Comparison of ENCODE assay signal across 1 cellular context in genomic region chr2:179263015-179263414, GRCh38.
TF ChIP-seq lines count a peak whose summit lies in the region.

No MANE protein-coding gene starts in this region.

TF ChIP-seq in H1, 55 proteins besides CTCF, POLR2A, EP300 and RAD21 (continued from another document):
- TF ChIP-seq HDAC6 (IDR thresholded peaks at IDR 0.05; ENCODE audit: low read depth, low read length), result no peak
- no peak for TF ChIP-seq ATF2 (IDR thresholded peaks at IDR 0.05; ENCODE audit: low read length)
- no peak for TF ChIP-seq RNF2 (IDR thresholded peaks at IDR 0.05; ENCODE audit: borderline replicate concordance, low read depth, low read length, missing control alignments, poor library complexity, severe bottlenecking)
- no peak for TF ChIP-seq SIN3A (conservative IDR thresholded peaks at IDR 0.05 in 1 of 2, IDR thresholded peaks at IDR 0.05 in 1 of 2; ENCODE audit: low read depth in 1 of 2, low read length in 2 of 2)
- no peak for TF ChIP-seq BRCA1 (IDR thresholded peaks at IDR 0.05; ENCODE audit: low read depth, low read length)
- no peak for TF ChIP-seq RFX5 (IDR thresholded peaks at IDR 0.05; ENCODE audit: borderline replicate concordance, low read depth, low read length)
- TF ChIP-seq USF2 (IDR thresholded peaks at IDR 0.05; ENCODE audit: low read length), result no peak
- TF ChIP-seq TCF12 (IDR thresholded peaks at IDR 0.05; ENCODE audit: low read depth, low read length), result no peak
- no peak for TF ChIP-seq POU5F1 (IDR thresholded peaks at IDR 0.05; ENCODE audit: low read depth, low read length)
- no peak for TF ChIP-seq SUZ12 (IDR thresholded peaks at IDR 0.05; ENCODE audit: low read length)
